1 cellular context compared by ENCODE assay signal in the genomic region with DNA sequence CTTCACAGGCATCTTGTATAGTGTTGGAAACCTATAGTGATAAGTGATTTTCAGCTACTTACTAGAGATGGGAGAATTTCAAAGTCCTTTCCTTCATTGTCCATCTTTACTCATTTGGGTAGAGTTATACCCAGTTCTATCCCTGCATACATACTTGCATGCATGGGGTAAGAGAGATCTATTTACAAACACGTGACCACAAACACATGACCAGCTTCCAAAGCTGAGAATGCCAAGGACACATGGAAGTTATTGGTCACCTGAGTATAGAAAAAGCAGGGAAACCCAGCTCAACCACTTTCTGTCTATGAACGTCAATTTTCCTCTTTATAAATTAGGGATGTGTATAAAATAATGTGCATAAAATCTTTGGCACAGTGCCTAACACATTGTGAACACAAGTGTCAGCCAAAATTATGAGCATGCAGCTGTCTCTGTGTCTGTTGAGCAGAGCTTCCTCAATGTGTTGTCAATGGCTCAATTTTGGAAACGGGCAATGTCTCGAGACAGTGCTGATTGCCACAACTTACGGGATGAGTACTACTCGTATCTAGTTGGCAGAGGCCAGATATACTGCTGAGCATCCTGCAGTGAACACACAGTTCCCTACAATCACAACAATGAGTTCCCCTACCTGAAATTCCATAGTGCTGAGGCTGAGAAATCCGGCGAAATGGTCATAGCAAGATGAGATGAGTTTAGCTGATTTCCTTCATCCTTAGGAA.
TF ChIP-seq lines count a peak whose summit lies in the region.

No MANE protein-coding gene starts in this region.

TF ChIP-seq in Ishikawa, 13 proteins besides CTCF, POLR2A, EP300 and RAD21:
- TF ChIP-seq NFIC (IDR thresholded peaks at IDR 0.05) (peak; percentile 66), TEAD4 (IDR thresholded peaks at IDR 0.05) (peak; percentile 53), CREB1 (IDR thresholded peaks at IDR 0.05; ENCODE audit: low read depth) (no peak)
- TF ChIP-seq, protein P1, sequence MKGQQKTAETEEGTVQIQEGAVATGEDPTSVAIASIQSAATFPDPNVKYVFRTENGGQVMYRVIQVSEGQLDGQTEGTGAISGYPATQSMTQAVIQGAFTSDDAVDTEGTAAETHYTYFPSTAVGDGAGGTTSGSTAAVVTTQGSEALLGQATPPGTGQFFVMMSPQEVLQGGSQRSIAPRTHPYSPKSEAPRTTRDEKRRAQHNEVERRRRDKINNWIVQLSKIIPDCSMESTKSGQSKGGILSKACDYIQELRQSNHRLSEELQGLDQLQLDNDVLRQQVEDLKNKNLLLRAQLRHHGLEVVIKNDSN (IDR thresholded peaks at IDR 0.05) = peak; percentile 84
